Comparison of ENCODE assay signal across 14 cellular contexts in genomic region chr2:144480257-144480656, GRCh38. TPM values are rescaled to one million over a fixed set of nuclear protein-coding genes. Genes with fewer than 3 reads are reported as not detected.
DNase-seq lines count a peak whose midpoint lies in the region; ATAC-seq and TF ChIP-seq lines count a peak whose summit lies in the region.
"Had no signal": no experiment of that assay in that cellular context is flagged by ENCODE, and none has a peak within 500 bp of the region (broad histone marks: within the 10 kb centered on the region; RNA-seq: fewer than 3 reads in every experiment).

No MANE protein-coding gene starts in this region.

- no peak overlapping the region for H2BK15ac ChIP-seq in mesenchymal stem cell (ENCODE audit: low read depth, poor library complexity, severe bottlenecking)

- H3K4me1 Mint-ChIP-seq in endodermal cell (peaks cover 19% of the 10 kb centered on the region), T-helper 17 cell (peaks cover 3% of the 10 kb centered on the region)

- TF ChIP-seq EP300 in upper lobe of left lung (IDR thresholded peaks at IDR 0.05), result no peak

- no peak overlapping the region for H3K18ac ChIP-seq in mesenchymal stem cell (ENCODE audit: low read depth in 1 of 2, low read length in 2 of 2)

- H3K36me3 ChIP-seq in endodermal cell (ENCODE audit: control insufficient read depth, insufficient read depth, low read length), result no peaks in the 10 kb centered on the region
- peaks cover 0 to 24% of the 10 kb centered on the region in 2 experiments for H3K36me3 ChIP-seq in mesenchymal stem cell (ENCODE audit: control insufficient read depth in 1 of 2, insufficient read depth in 2 of 2, low read depth in 1 of 2, low read length in 2 of 2)
- H3K36me3 ChIP-seq in upper lobe of left lung, result no peaks in the 10 kb centered on the region
- H3K36me3 ChIP-seq: upper lobe of right lung had no signal

- peaks cover 18% of the 10 kb centered on the region for H3K79me1 ChIP-seq in mesenchymal stem cell (replicated peaks; ENCODE audit: low read length, poor library complexity, severe bottlenecking)

- H3K27me3 Mint-ChIP-seq in endodermal cell (ENCODE audit: insufficient read depth) (peaks cover 13% of the 10 kb centered on the region), T-helper 17 cell (peaks cover 5% of the 10 kb centered on the region)
- H3K27me3 Mint-ChIP-seq: T-cell had no signal

- H3K9me3 ChIP-seq in endodermal cell (ENCODE audit: control insufficient read depth, low read length) (no peaks in the 10 kb centered on the region), mesenchymal stem cell (ENCODE audit: control insufficient read depth, low read length) (no peaks in the 10 kb centered on the region), upper lobe of left lung (no peaks in the 10 kb centered on the region), T-helper 17 cell (ENCODE audit: control insufficient read depth, low read length, poor library complexity, severe bottlenecking) (no peaks in the 10 kb centered on the region)
- H3K9me3 ChIP-seq: MG63, upper lobe of right lung had no signal

- no peak overlapping the region for H2AK5ac ChIP-seq in mesenchymal stem cell (ENCODE audit: low read length, severe bottlenecking)

- no peak overlapping the region for H3K4me3 Mint-ChIP-seq in endodermal cell
- no peak overlapping the region for H3K4me3 Mint-ChIP-seq in T-helper 17 cell
- H3K4me3 Mint-ChIP-seq: neural crest cell, T-cell had no signal

- H3K4me3 ChIP-seq in endodermal cell (ENCODE audit: low read length) (no peak overlapping the region), mesenchymal stem cell (ENCODE audit: insufficient read depth in 1 of 2, low read depth in 1 of 2, low read length in 2 of 2) (no peak overlapping the region), upper lobe of left lung (no peak overlapping the region)
- H3K4me3 ChIP-seq: MG63, upper lobe of right lung had no signal

- TF ChIP-seq POLR2A in upper lobe of left lung (IDR thresholded peaks at IDR 0.05), result no peak

- H3K4me1 ChIP-seq in endodermal cell (ENCODE audit: control insufficient read depth, insufficient read depth, low read length) (peaks cover 8% of the 10 kb centered on the region), mesenchymal stem cell (ENCODE audit: control insufficient read depth, insufficient read depth, low read depth, low read length) (peaks cover 13% of the 10 kb centered on the region), upper lobe of left lung (peaks cover 22 to 55% (median 37%) of the 10 kb centered on the region in 4 donors)

- H3K9me3 Mint-ChIP-seq in endodermal cell, result no peaks in the 10 kb centered on the region
- H3K9me3 Mint-ChIP-seq: neural crest cell, T-cell had no signal

- no peak overlapping the region for H3K14ac ChIP-seq in mesenchymal stem cell (ENCODE audit: low read length in 2 of 2)

- no peaks in the 10 kb centered on the region for H3K27me3 ChIP-seq in endodermal cell (ENCODE audit: control insufficient read depth, insufficient read depth, low read length, poor library complexity, severe bottlenecking)
- H3K27me3 ChIP-seq in mesenchymal stem cell (ENCODE audit: control insufficient read depth in 1 of 2, insufficient read depth in 1 of 2, low read length in 2 of 2), result no peaks in the 10 kb centered on the region
- no peaks in the 10 kb centered on the region for H3K27me3 ChIP-seq in upper lobe of left lung
- H3K27me3 ChIP-seq: MG63, upper lobe of right lung had no signal

- no peak overlapping the region for H3K9ac ChIP-seq in endodermal cell (ENCODE audit: extremely low read depth, low read length, poor library complexity, severe bottlenecking)
- H3K9ac ChIP-seq in mesenchymal stem cell (ENCODE audit: low read length), result no peak overlapping the region

- DNase-seq in Right ventricle myocardium inferior (ENCODE audit: missing footprints), result no peak
- no peak for DNase-seq in Right ventricle myocardium superior
- DNase-seq in endodermal cell, result no peak
- peak; percentile 43 for DNase-seq in mesenchymal stem cell
- DNase-seq in upper lobe of left lung, result no peak
- no peak for DNase-seq in NCI-H1105 treated with DMSO at 0.1 percent for 48 hours (lab: John Stamatoyannopoulos, UW)
- no peak for DNase-seq in T-helper 17 cell
- no peak for DNase-seq in SHP77 (lab: John Stamatoyannopoulos, UW)
- DNase-seq: foreskin melanocyte, MG63, T-cell, upper lobe of right lung had no signal

- H4K91ac ChIP-seq in mesenchymal stem cell (ENCODE audit: low read length), result no peak overlapping the region

- H3K23ac ChIP-seq in mesenchymal stem cell (ENCODE audit: low read length in 2 of 2), result no peak overlapping the region

- H3K4me2 ChIP-seq in mesenchymal stem cell (ENCODE audit: low read length, poor library complexity, severe bottlenecking), result no peak overlapping the region

- intact Hi-C loops in Right ventricle myocardium inferior (cut with DNase I) (no loop called here), Right ventricle myocardium superior (cut with DNase I) (no loop called here)

- no peak overlapping the region for H3K4ac ChIP-seq in mesenchymal stem cell (ENCODE audit: low read depth in 1 of 2, low read length in 2 of 2)

- no peak overlapping the region for H4K8ac ChIP-seq in mesenchymal stem cell (ENCODE audit: low read length)

- 85 to 88% methylated on average over 1 of the region's 1 CpG for WGBS in endodermal cell (ENCODE audit: insufficient coverage in 1 of 2, insufficient read length in 1 of 2), 2 experiments
- WGBS in mesenchymal stem cell, result 100% methylated on average over 1 of the region's 1 CpG
- WGBS in upper lobe of left lung, 2 donors, result 67 to 76% methylated on average over 1 of the region's 1 CpG

- H3K36me3 Mint-ChIP-seq in endodermal cell (ENCODE audit: low read depth) (no peaks in the 10 kb centered on the region), T-helper 17 cell (ENCODE audit: low read depth) (no peaks in the 10 kb centered on the region)
- H3K36me3 Mint-ChIP-seq: T-cell had no signal

- peak overlapping the region; percentile 92 for H3K27ac ChIP-seq in endodermal cell (ENCODE audit: low read depth, low read length)
- H3K27ac ChIP-seq in mesenchymal stem cell (ENCODE audit: low read length, poor library complexity, severe bottlenecking), result peak overlapping the region; percentile 18
- peak overlapping the region in 3 of 4 donors; percentile 10 to 55 (median 37) for H3K27ac ChIP-seq in upper lobe of left lung
- H3K27ac ChIP-seq: HL-60, upper lobe of right lung had no signal

- H2AFZ ChIP-seq in mesenchymal stem cell (ENCODE audit: low read depth, low read length), result no peak overlapping the region

- H3K27ac Mint-ChIP-seq in endodermal cell (no peak overlapping the region), T-helper 17 cell (no peak overlapping the region)
- H3K27ac Mint-ChIP-seq: T-cell had no signal

- no peak overlapping the region for H2BK120ac ChIP-seq in mesenchymal stem cell (ENCODE audit: low read depth, low read length)

- no peak overlapping the region for H2BK5ac ChIP-seq in mesenchymal stem cell (ENCODE audit: low read depth, low read length, poor library complexity, severe bottlenecking)

- TF ChIP-seq CTCF in endodermal cell (conservative IDR thresholded peaks at IDR 0.05), result no peak
- TF ChIP-seq CTCF in upper lobe of left lung (IDR thresholded peaks at IDR 0.05), result no peak

- ATAC-seq in Right ventricle myocardium inferior (peak; percentile 18), Right ventricle myocardium superior (ENCODE audit: poor library complexity) (no peak), upper lobe of left lung (ENCODE audit: low FRiP score in 2 of 2) (no peak), T-helper 17 cell (no peak)
- ATAC-seq: T-cell, upper lobe of right lung had no signal

- H2BK12ac ChIP-seq in mesenchymal stem cell (ENCODE audit: low read length in 2 of 2), result no peak overlapping the region

RNA-seq across cellular contexts. Expression of gene ZEB2, which starts 39.7 kb away (rescaled TPM):
- total RNA-seq in Right ventricle myocardium inferior, result 89.0 TPM
- 81.0 TPM for total RNA-seq in Right ventricle myocardium superior
- total RNA-seq in endodermal cell, result under 1 TPM; 0.29 to 0.31 TPM
- polyA plus RNA-seq in endodermal cell (2013, experiment 1 of 2), result 68.2 TPM
- 65.4 TPM for polyA plus RNA-seq in endodermal cell (2013, experiment 2 of 2)
- polyA plus RNA-seq in mesenchymal stem cell (2013, experiment 1 of 2), result 62.5 TPM
- polyA plus RNA-seq in mesenchymal stem cell (2013, experiment 2 of 2), result 60.2 TPM
- total RNA-seq in upper lobe of left lung, result 100 to 1,000 TPM; 104 to 237 (median 148) TPM
- 10 to 100 TPM; 49.5 to 61.1 TPM for total RNA-seq in T-helper 17 cell

Comparison
In these comparisons a context has a peak if more than half of its experiments do, and no peak if none do; other contexts are left out.
1. H3K27ac ChIP-seq: peak in every context shown above with its lines; median percentile 92 in endodermal cell; 37 in upper lobe of left lung; 18 in mesenchymal stem cell.
2. RNA of gene ZEB2, which starts 39.7 kb away (total RNA-seq): 104 to 237 TPM in upper lobe of left lung, 89.0 TPM in Right ventricle myocardium inferior (single experiment), 81.0 TPM in Right ventricle myocardium superior (single experiment) and 49.5 to 61.1 TPM in T-helper 17 cell; 0.29 to 0.31 TPM in endodermal cell; every median in the first group is over 10 times any median in the second.